Comparison of ENCODE assay signal across 17 cellular contexts in genomic region chr13:30108216-30108912, GRCh38.
A peak's percentile ranks its signal among the peaks of the same experiment; 100 is the strongest.
DNase-seq lines count a peak whose midpoint lies in the region; ATAC-seq, FAIRE-seq and TF ChIP-seq lines count a peak whose summit lies in the region.
"Had no signal": no experiment of that assay in that cellular context is flagged by ENCODE, and none has a peak within 500 bp of the region (broad histone marks: within the 10 kb centered on the region; RNA-seq: fewer than 3 reads in every experiment).

No MANE protein-coding gene starts in this region.

- H3K27ac ChIP-seq in SJCRH30 = no peak overlapping the region
- H3K27ac ChIP-seq in keratinocyte (ENCODE audit: control insufficient read depth, insufficient read depth, low read length) = peak overlapping the region; percentile 53
- peak overlapping the region; percentile 37 to 47 for H3K27ac ChIP-seq in prostate gland

- DNase-seq in Calu3 (no peak), SJCRH30 (peak; percentile 26 to 47), keratinocyte (ENCODE audit: low read depth, low spot score) (no peak), prostate gland (ENCODE audit: low spot score) (no peak), WTC11 (ENCODE audit: low spot score) (no peak), SKM-1 (lab: John Stamatoyannopoulos, UW; ENCODE audit: unreplicated experiment) (no peak), DMS53 treated with DMSO at 0.1 percent for 48 hours (lab: John Stamatoyannopoulos, UW; ENCODE audit: unreplicated experiment) (no peak)
- DNase-seq: activated naive CD4-positive, alpha-beta T cell treated with Interleukin-2 at 50 U/mL for 16 hours; amygdala; effector CD8-positive, alpha-beta T cell; glutamatergic neuron; naive B cell; NCI-H1694 treated with DMSO at 0.1 percent for 48 hours; Right ventricle myocardium superior; T-cell had no signal

- H3K4me1 ChIP-seq in SJCRH30 (no peaks in the 10 kb centered on the region; the same call in 1 of the 2 replicates), keratinocyte (ENCODE audit: control insufficient read depth, extremely low read depth, insufficient read depth, low read length) (peaks cover 19% of the 10 kb centered on the region), prostate gland (replicated peaks) (no peaks in the 10 kb centered on the region)

- H3K27ac Mint-ChIP-seq in Calu3 (ENCODE audit: unreplicated experiment) = peak overlapping the region; percentile 98
- no peak overlapping the region for H3K27ac Mint-ChIP-seq in WTC11
- H3K27ac Mint-ChIP-seq: naive B cell had no signal

- no peak for TF ChIP-seq CTCF in Calu3 (IDR thresholded peaks at IDR 0.05; ENCODE audit: unreplicated experiment)
- TF ChIP-seq CTCF in keratinocyte (optimal IDR thresholded peaks at IDR 0.05 in 1 of 3, IDR thresholded peaks at IDR 0.05 in 1 of 3, conservative IDR thresholded peaks at IDR 0.05 in 1 of 3; ENCODE audit: extremely low read depth in 1 of 3, insufficient read depth in 2 of 3, low read length in 3 of 3) = no peak
- TF ChIP-seq CTCF in prostate gland (IDR thresholded peaks at IDR 0.05) = no peak
- no peak for TF ChIP-seq CTCF in WTC11 (IDR thresholded peaks at IDR 0.05)

- H2AFZ ChIP-seq in keratinocyte (ENCODE audit: control insufficient read depth, low read length) = peak overlapping the region; percentile 80

- no peak for FAIRE-seq in keratinocyte (lab: Jason Lieb, UNC)

- no peaks in the 10 kb centered on the region for H3K79me2 ChIP-seq in keratinocyte (ENCODE audit: control insufficient read depth, insufficient read depth, low read length)

- H3K4me3 ChIP-seq in SJCRH30 = no peak overlapping the region
- no peak overlapping the region for H3K4me3 ChIP-seq in keratinocyte (ENCODE audit: control insufficient read depth in 2 of 3, extremely low read depth in 1 of 3, insufficient read depth in 2 of 3, low read depth in 1 of 3, low read length in 3 of 3)
- H3K4me3 ChIP-seq in prostate gland = no peak overlapping the region

- peak overlapping the region; percentile 30 for H3K4me2 ChIP-seq in keratinocyte (ENCODE audit: control insufficient read depth, extremely low read depth, insufficient read depth, low read depth, low read length)

- ATAC-seq in WTC11 (no peak), HG03354 (IDR thresholded peaks at IDR 0.05; ENCODE audit: poor library complexity, severe bottlenecking, unreplicated experiment) (no peak)
- ATAC-seq: T-cell had no signal

- H3K27me3 ChIP-seq in SJCRH30 = no peaks in the 10 kb centered on the region; the same call in none of the 2 replicates
- H3K27me3 ChIP-seq in keratinocyte (ENCODE audit: control insufficient read depth, extremely low read depth, insufficient read depth, low read length) = no peaks in the 10 kb centered on the region
- no peaks in the 10 kb centered on the region for H3K27me3 ChIP-seq in prostate gland (replicated peaks; ENCODE audit: insufficient read depth)

- intact Hi-C loops in Calu3 (cut with micrococcal nuclease; ENCODE audit: unreplicated experiment) = loop anchor here (1.0 kb wide), 1 partner anchor 263 kb away; no protein-coding TSS in a partner anchor
- intact Hi-C loops in prostate gland (cut with DNase I) = no loop called here

- no peaks in the 10 kb centered on the region for H3K9me3 Mint-ChIP-seq in Calu3 (ENCODE audit: low read depth, unreplicated experiment)
- no peaks in the 10 kb centered on the region for H3K9me3 Mint-ChIP-seq in WTC11
- H3K9me3 Mint-ChIP-seq: central memory CD8-positive, alpha-beta T cell; naive B cell; T-cell had no signal

- H3K4me1 Mint-ChIP-seq in Calu3 (ENCODE audit: low read depth, unreplicated experiment) = peaks cover 49% of the 10 kb centered on the region
- H3K4me1 Mint-ChIP-seq in WTC11 = peaks cover 34% of the 10 kb centered on the region

- H3K4me3 Mint-ChIP-seq in Calu3 (ENCODE audit: low read depth, unreplicated experiment) (peak overlapping the region; percentile 43), WTC11 (no peak overlapping the region)
- H3K4me3 Mint-ChIP-seq: central memory CD8-positive, alpha-beta T cell; naive B cell; T-cell had no signal

- TF ChIP-seq POLR2A in prostate gland (IDR thresholded peaks at IDR 0.05) = peak; percentile 25

- H3K9me1 ChIP-seq in keratinocyte (ENCODE audit: control insufficient read depth, extremely low read depth, insufficient read depth, low read length) = no peaks in the 10 kb centered on the region

- no peaks in the 10 kb centered on the region for H3K36me3 ChIP-seq in SJCRH30
- no peaks in the 10 kb centered on the region for H3K36me3 ChIP-seq in keratinocyte (ENCODE audit: control insufficient read depth in 2 of 2, extremely low read depth in 1 of 2, insufficient read depth in 2 of 2, low read length in 2 of 2)
- H3K36me3 ChIP-seq in prostate gland = no peaks in the 10 kb centered on the region

- dilution Hi-C loops in keratinocyte (cut with MboI; ENCODE audit: extremely low pct_ligation_motif_present, low sequenced_read_pairs) = no loop called here

- POLR2A ChIA-PET in WTC11 (lab: Charles Lee) = no interaction called here

- WGBS in prostate gland = 32% methylated on average over 13 of the region's 13 CpGs

- BruUV-seq in Calu3 (replicated peaks; lab: Mats Ljungman, UMichigan) = TSS peak; percentile 71

- peaks cover 13% of the 10 kb centered on the region for H3K36me3 Mint-ChIP-seq in Calu3 (ENCODE audit: insufficient read depth, unreplicated experiment)
- H3K36me3 Mint-ChIP-seq in WTC11 = no peaks in the 10 kb centered on the region
- H3K36me3 Mint-ChIP-seq: naive B cell, T-cell had no signal

- CTCF ChIA-PET in Calu3 (lab: Charles Lee) = interaction anchor here (0.9 to 1.8 kb wide), 4 partner anchors 185 to 337 kb away, joined by 3 to 8 read pairs (median 6); partner anchors contain the start of gene UBL3
- CTCF ChIA-PET in WTC11 (lab: Charles Lee) = no interaction called here

- H3K9ac ChIP-seq in keratinocyte (ENCODE audit: control insufficient read depth, extremely low read depth, insufficient read depth, low read length) = peak overlapping the region; percentile 57

- H4K20me1 ChIP-seq in keratinocyte (ENCODE audit: control insufficient read depth, extremely low read depth, insufficient read depth, low read length) = no peaks in the 10 kb centered on the region

- H3K9me3 ChIP-seq in SJCRH30 (replicated peaks) = no peaks in the 10 kb centered on the region
- no peaks in the 10 kb centered on the region for H3K9me3 ChIP-seq in keratinocyte (ENCODE audit: control insufficient read depth, low read depth, low read length)
- H3K9me3 ChIP-seq in prostate gland = no peaks in the 10 kb centered on the region

- H3K27me3 Mint-ChIP-seq in Calu3 (ENCODE audit: unreplicated experiment) (no peaks in the 10 kb centered on the region), WTC11 (ENCODE audit: low read depth) (peaks cover 12% of the 10 kb centered on the region)
- H3K27me3 Mint-ChIP-seq: central memory CD8-positive, alpha-beta T cell had no signal

TF ChIP-seq in WTC11, 78 proteins besides CTCF, POLR2A, EP300 and RAD21 (continues in another document):
- TF ChIP-seq CREB1 (CRISPR knock-in tag; IDR thresholded peaks at IDR 0.05) (no peak), ATF1 (CRISPR knock-in tag; IDR thresholded peaks at IDR 0.05) (no peak), ZNF532 (CRISPR knock-in tag; IDR thresholded peaks at IDR 0.05; ENCODE audit: borderline replicate concordance) (no peak)

Comparison
In these comparisons a context has a peak if more than half of its experiments do, and no peak if none do; other contexts are left out.
1. DNase-seq: peak in SJCRH30 (2 of 2); none in Calu3 (single experiment), keratinocyte (single experiment), prostate gland (single experiment), WTC11 (single experiment), SKM-1 (single experiment) and DMS53 treated with DMSO at 0.1 percent for 48 hours (single experiment).